In the genomic region with DNA sequence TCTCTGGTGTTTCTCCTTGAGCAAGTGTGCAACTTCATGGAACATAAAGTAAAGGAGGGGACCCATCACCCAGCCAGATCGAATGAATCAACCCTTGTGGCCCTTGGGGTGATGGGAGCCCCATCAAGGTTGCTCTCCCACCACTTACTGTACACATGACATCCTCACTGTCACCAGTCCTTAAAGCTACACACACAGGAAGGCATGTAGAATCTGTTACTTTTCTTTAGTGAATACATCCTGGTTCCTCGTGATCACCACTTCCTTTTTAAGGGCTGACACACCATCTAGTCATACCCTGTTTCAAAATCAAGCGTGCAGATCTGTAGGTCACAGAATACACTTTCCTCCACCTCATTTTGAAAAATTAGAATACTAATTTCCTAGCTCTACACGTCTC, we compare ENCODE assay signal across 9 cellular contexts. TPM values are rescaled to one million over a fixed set of nuclear protein-coding genes. Genes with fewer than 3 reads are reported as not detected.
DNase-seq lines count a peak whose midpoint lies in the region; ATAC-seq and FAIRE-seq lines count a peak whose summit lies in the region.
"Had no signal": no experiment of that assay in that cellular context is flagged by ENCODE, and none has a peak within 500 bp of the region (broad histone marks: within the 10 kb centered on the region; RNA-seq: fewer than 3 reads in every experiment).

No MANE protein-coding gene starts in this region.

- DNase-seq in activated CD8-positive, alpha-beta memory T cell treated with anti-CD3 and anti-CD28 coated beads, Interleukin-2, amount 50 U/mL, for 48 hours = peak; percentile 57
- no peak for DNase-seq in activated CD8-positive, alpha-beta memory T cell treated with anti-CD3 and anti-CD28 coated beads, Interleukin-2, amount 50 U/mL, for 4 hours
- DNase-seq in SKM-1 (lab: John Stamatoyannopoulos, UW; ENCODE audit: unreplicated experiment) (peak; percentile 16), fibroblast of peridontal ligament (ENCODE audit: extremely low read depth) (peak; percentile 55), NCI-H146 (lab: John Stamatoyannopoulos, UW) (no peak), frontal cortex (ENCODE audit: low spot score in 2 of 2) (no peak)
- DNase-seq in stimulated activated naive CD4-positive, alpha-beta T cell treated with Interleukin-2 at 50 U/mL for 16 hours (lab: John Stamatoyannopoulos, UW) = peak; percentile 7
- DNase-seq: heart right ventricle had no signal

- no peak for FAIRE-seq in frontal cortex (lab: Jason Lieb, UNC)

- ATAC-seq in HG02885 (IDR thresholded peaks at IDR 0.05; ENCODE audit: poor library complexity, unreplicated experiment) = no peak

RNA-seq across cellular contexts. Expression of a gene that starts 22.6 kb away (rescaled TPM):
- 34.6 TPM for total RNA-seq in frontal cortex

Comparison
In these comparisons a context has a peak if more than half of its experiments do, and no peak if none do; other contexts are left out.
1. DNase-seq: peak in activated CD8-positive, alpha-beta memory T cell treated with anti-CD3 and anti-CD28 coated beads, Interleukin-2, amount 50 U/mL, for 48 hours (single experiment), SKM-1 (single experiment), fibroblast of peridontal ligament (single experiment) and stimulated activated naive CD4-positive, alpha-beta T cell treated with Interleukin-2 at 50 U/mL for 16 hours (single experiment); none in activated CD8-positive, alpha-beta memory T cell treated with anti-CD3 and anti-CD28 coated beads, Interleukin-2, amount 50 U/mL, for 4 hours (single experiment), NCI-H146 (single experiment) and frontal cortex (0 of 2).